9 cellular contexts compared by ENCODE assay signal in the genomic region with DNA sequence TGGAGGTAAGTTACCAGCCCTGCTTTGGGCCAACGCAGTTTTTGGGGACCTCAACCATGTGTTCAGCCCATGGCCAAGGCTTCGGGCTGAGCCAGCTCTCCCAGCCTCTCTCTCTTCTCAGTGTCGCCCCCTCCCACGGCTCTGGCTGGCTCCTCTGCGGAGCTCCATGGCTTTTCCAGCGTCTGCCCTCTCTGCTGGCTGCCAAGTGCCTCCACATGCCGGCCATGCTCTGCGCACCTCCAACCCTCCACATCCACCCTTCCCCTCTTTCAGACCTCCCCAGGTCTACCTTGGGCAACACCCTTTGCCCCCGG. TPM values are rescaled to one million over a fixed set of nuclear protein-coding genes. Genes with fewer than 3 reads are reported as not detected.
A peak's percentile ranks its signal among the peaks of the same experiment; 100 is the strongest.
DNase-seq lines count a peak whose midpoint lies in the region; ATAC-seq and TF ChIP-seq lines count a peak whose summit lies in the region.
"Had no signal": no experiment of that assay in that cellular context is flagged by ENCODE, and none has a peak within 500 bp of the region (broad histone marks: within the 10 kb centered on the region; RNA-seq: fewer than 3 reads in every experiment).

No MANE protein-coding gene starts in this region.

- WGBS in liver: 79% methylated on average over 9 of the region's 9 CpGs
- 80 to 86% methylated on average over 8 to 9 of the region's 9 CpGs for WGBS in upper lobe of left lung, 2 donors

- no peak for TF ChIP-seq POLR2A in upper lobe of left lung (IDR thresholded peaks at IDR 0.05)

- DNase-seq in activated naive CD4-positive, alpha-beta T cell treated with anti-CD3 and anti-CD28 coated beads for 36 hours: no peak
- no peak for DNase-seq in activated naive CD4-positive, alpha-beta T cell treated with anti-CD3 and anti-CD28 coated beads, Interleukin-2, amount 50 U/mL, for 16 hours
- DNase-seq in activated CD8-positive, alpha-beta T cell treated with anti-CD3 and anti-CD28 coated beads for 36 hours: no peak
- DNase-seq in upper lobe of left lung (no peak), Kasumi-1 (lab: John Stamatoyannopoulos, UW) (no peak), foreskin fibroblast (no peak)
- DNase-seq: AML-193 had no signal

- H3K27ac Mint-ChIP-seq in activated naive CD4-positive, alpha-beta T cell treated with anti-CD3 and anti-CD28 coated beads for 36 hours: peak overlapping the region; percentile 76
- peak overlapping the region; percentile 100 for H3K27ac Mint-ChIP-seq in activated CD8-positive, alpha-beta T cell treated with anti-CD3 and anti-CD28 coated beads for 36 hours

- H3K4me1 Mint-ChIP-seq in activated naive CD4-positive, alpha-beta T cell treated with anti-CD3 and anti-CD28 coated beads for 36 hours (ENCODE audit: low read depth): peaks cover 68% of the 10 kb centered on the region
- peaks cover 77% of the 10 kb centered on the region for H3K4me1 Mint-ChIP-seq in activated CD8-positive, alpha-beta T cell treated with anti-CD3 and anti-CD28 coated beads for 36 hours (ENCODE audit: low read depth)

- CTCF ChIA-PET in activated naive CD4-positive, alpha-beta T cell treated with anti-CD3 and anti-CD28 coated beads for 36 hours (lab: Charles Lee): no interaction called here
- CTCF ChIA-PET in activated CD8-positive, alpha-beta T cell treated with anti-CD3 and anti-CD28 coated beads for 36 hours (lab: Charles Lee): interaction anchor here (0.6 to 1.1 kb wide), 4 partner anchors 25 to 89 kb away, joined by 3 to 4 read pairs (median 3); no protein-coding TSS in a partner anchor

- H3K36me3 ChIP-seq in liver (ENCODE audit: control insufficient read depth in 4 of 4, insufficient read depth in 3 of 4, low read depth in 1 of 4, low read length in 3 of 4): no peaks in the 10 kb centered on the region
- H3K36me3 ChIP-seq in upper lobe of left lung: peaks cover 0 to 4% (median 2%) of the 10 kb centered on the region in 4 donors

- H3K4me1 ChIP-seq in liver (ENCODE audit: control insufficient read depth in 4 of 4, insufficient read depth in 4 of 4, low read length in 3 of 4) (peaks cover 0 to 5% (median 5%) of the 10 kb centered on the region in 4 donors), upper lobe of left lung (peaks cover 29 to 44% (median 35%) of the 10 kb centered on the region in 4 donors)

- H3K27me3 Mint-ChIP-seq in activated naive CD4-positive, alpha-beta T cell treated with anti-CD3 and anti-CD28 coated beads for 36 hours (ENCODE audit: low read depth): no peaks in the 10 kb centered on the region
- no peaks in the 10 kb centered on the region for H3K27me3 Mint-ChIP-seq in activated CD8-positive, alpha-beta T cell treated with anti-CD3 and anti-CD28 coated beads for 36 hours

- H3K9me3 Mint-ChIP-seq in activated naive CD4-positive, alpha-beta T cell treated with anti-CD3 and anti-CD28 coated beads for 36 hours: no peaks in the 10 kb centered on the region
- H3K9me3 Mint-ChIP-seq in activated CD8-positive, alpha-beta T cell treated with anti-CD3 and anti-CD28 coated beads for 36 hours: no peaks in the 10 kb centered on the region

- H3K4me3 ChIP-seq in liver (ENCODE audit: low read depth in 1 of 3, low read length in 3 of 3) (no peak overlapping the region), upper lobe of left lung (peak overlapping the region in 2 of 4 donors; percentile 15 to 26), foreskin fibroblast (ENCODE audit: low read depth in 1 of 2, low read length in 2 of 2) (no peak overlapping the region)

- peak; percentile 0 for ATAC-seq in activated CD8-positive, alpha-beta T cell treated with anti-CD3 and anti-CD28 coated beads for 36 hours
- no peak for ATAC-seq in upper lobe of left lung (ENCODE audit: low FRiP score in 2 of 2)
- no peak for ATAC-seq in GM21825 (IDR thresholded peaks at IDR 0.05; ENCODE audit: unreplicated experiment)

- H3K9me3 ChIP-seq in liver (ENCODE audit: control insufficient read depth in 4 of 4, low read length in 3 of 4) (no peaks in the 10 kb centered on the region), upper lobe of left lung (no peaks in the 10 kb centered on the region)

- H3K4me3 Mint-ChIP-seq in activated naive CD4-positive, alpha-beta T cell treated with anti-CD3 and anti-CD28 coated beads for 36 hours: peak overlapping the region; percentile 63
- peak overlapping the region; percentile 71 for H3K4me3 Mint-ChIP-seq in activated CD8-positive, alpha-beta T cell treated with anti-CD3 and anti-CD28 coated beads for 36 hours

- peaks cover 41% of the 10 kb centered on the region for H3K36me3 Mint-ChIP-seq in activated naive CD4-positive, alpha-beta T cell treated with anti-CD3 and anti-CD28 coated beads for 36 hours (ENCODE audit: low read depth)
- H3K36me3 Mint-ChIP-seq in activated CD8-positive, alpha-beta T cell treated with anti-CD3 and anti-CD28 coated beads for 36 hours (ENCODE audit: low read depth): peaks cover 79% of the 10 kb centered on the region

- TF ChIP-seq EP300 in upper lobe of left lung (IDR thresholded peaks at IDR 0.05): no peak

- H3K27ac ChIP-seq in liver (ENCODE audit: low read depth in 1 of 2, low read length in 2 of 2) (peak overlapping the region; percentile 49 to 73), upper lobe of left lung (peak overlapping the region; percentile 9 to 84 (median 74))

- no peaks in the 10 kb centered on the region for H3K27me3 ChIP-seq in liver (ENCODE audit: control insufficient read depth in 4 of 4, insufficient read depth in 4 of 4, low read length in 3 of 4)
- H3K27me3 ChIP-seq in upper lobe of left lung: no peaks in the 10 kb centered on the region

- TF ChIP-seq RAD21 in liver (IDR thresholded peaks at IDR 0.05): no peak

- peak overlapping the region in 1 of 2 donors; percentile 13 for H3K9ac ChIP-seq in liver (ENCODE audit: low read depth in 1 of 2, low read length in 2 of 2)

- no peak for TF ChIP-seq CTCF in activated CD8-positive, alpha-beta T cell treated with anti-CD3 and anti-CD28 coated beads for 36 hours (IDR thresholded peaks at IDR 0.05)
- TF ChIP-seq CTCF in liver (IDR thresholded peaks at IDR 0.05; ENCODE audit: low read depth, low read length, missing input control) (no peak), upper lobe of left lung (IDR thresholded peaks at IDR 0.05) (no peak), foreskin fibroblast (IDR thresholded peaks at IDR 0.05; ENCODE audit: low read depth, low read length) (no peak)

- intact Hi-C loops in activated naive CD4-positive, alpha-beta T cell treated with anti-CD3 and anti-CD28 coated beads for 36 hours (cut with micrococcal nuclease): loop anchor here (1.0 kb wide), 1 partner anchor 24 kb away; the partner anchor contains the start of gene COTL1
- intact Hi-C loops in activated CD8-positive, alpha-beta T cell treated with anti-CD3 and anti-CD28 coated beads for 36 hours (cut with micrococcal nuclease): no loop called here

- POLR2A ChIA-PET in activated CD8-positive, alpha-beta T cell treated with anti-CD3 and anti-CD28 coated beads for 36 hours (lab: Charles Lee): interaction anchor here (0.8 to 1.7 kb wide), 10 partner anchors 8 to 76 kb away, joined by 3 to 9 read pairs (median 4); no protein-coding TSS in a partner anchor

TF ChIP-seq in liver, 16 proteins besides CTCF, POLR2A, EP300 and RAD21 (continues in another document):
- no peak for TF ChIP-seq MAX (IDR thresholded peaks at IDR 0.05)
- no peak for TF ChIP-seq SP1 (IDR thresholded peaks at IDR 0.05)
- TF ChIP-seq ZBTB33 (IDR thresholded peaks at IDR 0.05): no peak
- no peak for TF ChIP-seq FOXA2 (IDR thresholded peaks at IDR 0.05)
- TF ChIP-seq RXRA (IDR thresholded peaks at IDR 0.05): no peak
- no peak for TF ChIP-seq TAF1 (conservative IDR thresholded peaks at IDR 0.05)
- TF ChIP-seq HNF4A (conservative IDR thresholded peaks at IDR 0.05): no peak
- TF ChIP-seq EGR1 (IDR thresholded peaks at IDR 0.05; ENCODE audit: low read depth in 2 of 2): no peak
- TF ChIP-seq, protein P1, sequence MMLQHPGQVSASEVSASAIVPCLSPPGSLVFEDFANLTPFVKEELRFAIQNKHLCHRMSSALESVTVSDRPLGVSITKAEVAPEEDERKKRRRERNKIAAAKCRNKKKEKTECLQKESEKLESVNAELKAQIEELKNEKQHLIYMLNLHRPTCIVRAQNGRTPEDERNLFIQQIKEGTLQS (IDR thresholded peaks at IDR 0.05): no peak

RNA-seq across cellular contexts. Expression of gene COTL1, which starts 23.2 kb away (rescaled TPM):
- total RNA-seq in activated naive CD4-positive, alpha-beta T cell treated with anti-CD3 and anti-CD28 coated beads for 36 hours: 100 to 1,000 TPM; 325 to 328 TPM
- 100 to 1,000 TPM; 664 to 677 TPM for total RNA-seq in activated CD8-positive, alpha-beta T cell treated with anti-CD3 and anti-CD28 coated beads for 36 hours
- total RNA-seq in liver (10 to 100 TPM; 12.0 to 59.5 TPM), upper lobe of left lung (100 to 1,000 TPM in 2 of 6 donors, 10 to 100 TPM in 4; 31.6 to 256 (median 75.6) TPM)
- 10 to 100 TPM; 12.9 to 33.0 TPM for polyA plus RNA-seq in liver

RNA-seq across cellular contexts. Expression of gene KLHL36, which starts 53.6 kb away (rescaled TPM):
- 10 to 100 TPM; 45.7 to 50.3 TPM for total RNA-seq in activated naive CD4-positive, alpha-beta T cell treated with anti-CD3 and anti-CD28 coated beads for 36 hours
- total RNA-seq in activated CD8-positive, alpha-beta T cell treated with anti-CD3 and anti-CD28 coated beads for 36 hours: 10 to 100 TPM; 41.0 to 44.0 TPM
- 10 to 100 TPM; 20.9 to 53.6 TPM for total RNA-seq in liver
- polyA plus RNA-seq in liver: 10 to 100 TPM; 11.5 to 12.9 TPM
- total RNA-seq in upper lobe of left lung: 10 to 100 TPM; 44.1 to 92.2 (median 54.2) TPM
